In genomic region chr3:177441813-177442646, GRCh38 we compare ENCODE assay signal across 1 cellular context.
TF ChIP-seq lines count a peak whose summit lies in the region.

No MANE protein-coding gene starts in this region.

TF ChIP-seq in GM12878, 131 proteins besides CTCF, POLR2A, EP300 and RAD21 (continued from another document):
- TF ChIP-seq POU2F2 (IDR thresholded peaks at IDR 0.05; ENCODE audit: borderline replicate concordance, low read depth, low read length) (peak; percentile 25; the same call in 1 of the 3 replicates), NFXL1 (IDR thresholded peaks at IDR 0.05; ENCODE audit: borderline replicate concordance) (no peak), SMAD1 (IDR thresholded peaks at IDR 0.05; ENCODE audit: low read depth, partially characterized antibody) (no peak), RUNX3 (IDR thresholded peaks at IDR 0.05; ENCODE audit: low read length) (peak; percentile 76), BRCA1 (IDR thresholded peaks at IDR 0.05; ENCODE audit: low read depth, low read length) (no peak), ZZZ3 (IDR thresholded peaks at IDR 0.05; ENCODE audit: control insufficient read depth, insufficient read length, low read depth) (no peak), ETV6 (conservative IDR thresholded peaks at IDR 0.05 in 1 of 2, IDR thresholded peaks at IDR 0.05 in 1 of 2; ENCODE audit: borderline replicate concordance in 1 of 2, low read depth in 1 of 2) (no peak; a peak in 1 of 4 replicates), EZH2 (IDR thresholded peaks at IDR 0.05; ENCODE audit: borderline replicate concordance, control insufficient read depth, low read depth, low read length) (no peak), CBX3 (IDR thresholded peaks at IDR 0.05; ENCODE audit: borderline replicate concordance, low read depth) (no peak), CREB1 (IDR thresholded peaks at IDR 0.05; ENCODE audit: low read depth) (no peak), IKZF2 (IDR thresholded peaks at IDR 0.05) (peak; percentile 47 to 50), SIX5 (IDR thresholded peaks at IDR 0.05; ENCODE audit: low read depth, low read length, severe bottlenecking) (no peak), FOS (IDR thresholded peaks at IDR 0.05; ENCODE audit: borderline replicate concordance, extremely low read depth, insufficient read length) (no peak), ZBED1 (IDR thresholded peaks at IDR 0.05; ENCODE audit: borderline replicate concordance) (no peak), EGR1 (IDR thresholded peaks at IDR 0.05; ENCODE audit: borderline replicate concordance in 1 of 2, low read depth in 2 of 2, low read length in 2 of 2) (no peak)
